Comparison of ENCODE assay signal across 1 cellular context in genomic region chr6:121354764-121355163, GRCh38.
TF ChIP-seq lines count a peak whose summit lies in the region.

No MANE protein-coding gene starts in this region.

TF ChIP-seq in WTC11, 78 proteins besides CTCF, POLR2A, EP300 and RAD21 (continued from another document):
- TF ChIP-seq ARID4B (CRISPR knock-in tag; IDR thresholded peaks at IDR 0.05; ENCODE audit: borderline replicate concordance) (no peak), ATF6 (CRISPR knock-in tag; IDR thresholded peaks at IDR 0.05) (no peak), JAZF1 (CRISPR knock-in tag; IDR thresholded peaks at IDR 0.05) (no peak), ZNF512 (CRISPR knock-in tag; IDR thresholded peaks at IDR 0.05; ENCODE audit: borderline replicate concordance) (no peak), GTF2I (CRISPR knock-in tag; conservative IDR thresholded peaks at IDR 0.05) (no peak), ZBTB43 (CRISPR knock-in tag; IDR thresholded peaks at IDR 0.05) (no peak), PRDM15 (CRISPR knock-in tag; IDR thresholded peaks at IDR 0.05) (no peak), CREB1 (CRISPR knock-in tag; IDR thresholded peaks at IDR 0.05) (no peak)
